8 cellular contexts compared by ENCODE assay signal in the genomic region with DNA sequence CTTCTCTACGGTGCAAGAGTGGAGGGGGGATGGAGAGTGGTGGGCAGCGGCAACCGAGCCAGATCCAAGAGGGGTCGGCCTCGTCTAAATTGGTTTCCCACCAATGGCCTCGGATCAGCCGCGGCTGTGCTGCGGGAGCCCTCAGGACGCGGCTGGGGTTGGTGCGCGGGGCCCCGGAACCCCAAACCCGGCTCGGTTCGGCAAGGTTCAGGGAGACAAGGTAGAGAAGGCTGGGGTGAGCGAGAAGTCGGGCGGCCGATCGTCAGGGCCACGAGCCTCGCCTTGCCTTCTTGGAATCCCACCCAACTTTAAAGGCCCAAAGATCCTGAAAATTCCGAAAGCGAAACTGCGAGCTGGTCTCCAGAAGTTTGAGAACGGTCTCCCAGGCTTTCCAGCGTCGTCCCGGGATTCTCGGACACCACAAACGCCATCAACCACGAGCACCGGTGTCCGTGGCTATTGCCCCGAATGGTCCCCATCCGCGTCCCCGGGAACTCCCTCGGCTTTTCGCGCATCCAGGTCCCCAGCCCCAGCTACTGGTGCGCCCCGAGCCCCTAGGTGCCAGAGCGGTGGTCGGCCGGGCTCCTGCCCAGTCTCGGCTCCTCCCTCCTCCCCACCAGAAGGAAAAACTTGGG. TPM values are rescaled to one million over a fixed set of nuclear protein-coding genes. Genes with fewer than 3 reads are reported as not detected.
A peak's percentile ranks its signal among the peaks of the same experiment; 100 is the strongest.
DNase-seq lines count a peak whose midpoint lies in the region; ATAC-seq and TF ChIP-seq lines count a peak whose summit lies in the region.

No MANE protein-coding gene starts in this region.

- TF ChIP-seq CTCF in fibroblast of villous mesenchyme (IDR thresholded peaks at IDR 0.05; ENCODE audit: insufficient read depth, low read depth, low read length) (no peak), prostate gland (IDR thresholded peaks at IDR 0.05) (no peak)

- peak overlapping the region; percentile 81 for H3K27ac Mint-ChIP-seq in activated CD8-positive, alpha-beta T cell treated with anti-CD3 and anti-CD28 coated beads, Interleukin-2, amount 10 ng/mL, durations not matched to agents 7 days and 5 days

- ATAC-seq in activated CD8-positive, alpha-beta T cell treated with anti-CD3 and anti-CD28 coated beads, Interleukin-2, amount 10 ng/mL, durations not matched to agents 7 days and 5 days: no peak
- ATAC-seq in GM18520 (IDR thresholded peaks at IDR 0.05; ENCODE audit: unreplicated experiment) (no peak), GM18867 (IDR thresholded peaks at IDR 0.05; ENCODE audit: unreplicated experiment) (no peak)

- 29% methylated on average over 40 of the region's 49 CpGs for WGBS in prostate gland

- H3K36me3 ChIP-seq in prostate gland: no peaks in the 10 kb centered on the region

- CTCF ChIA-PET in activated CD8-positive, alpha-beta T cell treated with anti-CD3 and anti-CD28 coated beads, Interleukin-2, amount 10 ng/mL, durations not matched to agents 7 days and 5 days (lab: Charles Lee): interaction anchor here (1.6 to 2.4 kb wide), 3 partner anchors 18 to 24 kb away, joined by 4 to 13 read pairs (median 6); no protein-coding TSS in a partner anchor

- H3K9me3 ChIP-seq in prostate gland: no peaks in the 10 kb centered on the region

- H3K27me3 ChIP-seq in prostate gland (replicated peaks; ENCODE audit: insufficient read depth): no peaks in the 10 kb centered on the region

- peak; percentile 51 for DNase-seq in ELF-1 (ENCODE audit: low read depth, low spot score)
- no peak for DNase-seq in activated CD8-positive, alpha-beta T cell treated with anti-CD3 and anti-CD28 coated beads, Interleukin-2, amount 10 ng/mL, durations not matched to agents 7 days and 5 days
- DNase-seq in fibroblast of villous mesenchyme (ENCODE audit: low read depth): peak; percentile 33
- DNase-seq in prostate gland (ENCODE audit: low spot score): no peak
- DNase-seq in UCSD-AML1 (lab: John Stamatoyannopoulos, UW; ENCODE audit: unreplicated experiment): no peak
- DNase-seq in amniotic stem cell (lab: John Stamatoyannopoulos, UW): no peak

- peaks cover under 1% of the 10 kb centered on the region for H3K4me1 ChIP-seq in prostate gland (replicated peaks)

- peaks cover 59% of the 10 kb centered on the region for H3K4me1 Mint-ChIP-seq in activated CD8-positive, alpha-beta T cell treated with anti-CD3 and anti-CD28 coated beads, Interleukin-2, amount 10 ng/mL, durations not matched to agents 7 days and 5 days (ENCODE audit: low read depth)

- peak overlapping the region; percentile 75 to 90 for H3K27ac ChIP-seq in prostate gland

- H3K4me3 ChIP-seq in fibroblast of villous mesenchyme (ENCODE audit: low read depth, low read length): peak overlapping the region; percentile 65
- peak overlapping the region; percentile 64 to 77 for H3K4me3 ChIP-seq in prostate gland

- H3K9me3 Mint-ChIP-seq in activated CD8-positive, alpha-beta T cell treated with anti-CD3 and anti-CD28 coated beads, Interleukin-2, amount 10 ng/mL, durations not matched to agents 7 days and 5 days (ENCODE audit: insufficient read depth): no peaks in the 10 kb centered on the region

- peaks cover 5% of the 10 kb centered on the region for H3K27me3 Mint-ChIP-seq in activated CD8-positive, alpha-beta T cell treated with anti-CD3 and anti-CD28 coated beads, Interleukin-2, amount 10 ng/mL, durations not matched to agents 7 days and 5 days (ENCODE audit: low read depth)

- no peak for TF ChIP-seq POLR2A in prostate gland (IDR thresholded peaks at IDR 0.05)

- H3K4me3 Mint-ChIP-seq in activated CD8-positive, alpha-beta T cell treated with anti-CD3 and anti-CD28 coated beads, Interleukin-2, amount 10 ng/mL, durations not matched to agents 7 days and 5 days: peak overlapping the region; percentile 98

- intact Hi-C loops in prostate gland (cut with DNase I): loop anchor here (1.0 to 5.0 kb wide), 3 partner anchors 105 to 485 kb away; no protein-coding TSS in a partner anchor

- peaks cover 65% of the 10 kb centered on the region for H3K36me3 Mint-ChIP-seq in activated CD8-positive, alpha-beta T cell treated with anti-CD3 and anti-CD28 coated beads, Interleukin-2, amount 10 ng/mL, durations not matched to agents 7 days and 5 days (ENCODE audit: low read depth)

- POLR2A ChIA-PET in activated CD8-positive, alpha-beta T cell treated with anti-CD3 and anti-CD28 coated beads, Interleukin-2, amount 10 ng/mL, durations not matched to agents 7 days and 5 days (lab: Charles Lee): interaction anchor here (0.7 kb wide), 1 partner anchor 365 kb away, joined by 3 read pairs; no protein-coding TSS in a partner anchor

RNA-seq across cellular contexts. Expression of gene SFMBT2, which starts 3.3 kb away (rescaled TPM):
- 10 to 100 TPM; 63.1 to 63.2 TPM for total RNA-seq in activated CD8-positive, alpha-beta T cell treated with anti-CD3 and anti-CD28 coated beads, Interleukin-2, amount 10 ng/mL, durations not matched to agents 7 days and 5 days
- total RNA-seq in fibroblast of villous mesenchyme (1.7 and 2.6 TPM in 2 replicates), prostate gland (10 to 100 TPM; 12.2 to 18.5 TPM)

Comparison
In these comparisons a context has a peak if more than half of its experiments do, and no peak if none do; other contexts are left out.
1. DNase-seq: peak in ELF-1 (single experiment) and fibroblast of villous mesenchyme (single experiment); none in activated CD8-positive, alpha-beta T cell treated with anti-CD3 and anti-CD28 coated beads, Interleukin-2, amount 10 ng/mL, durations not matched to agents 7 days and 5 days (single experiment), prostate gland (single experiment), UCSD-AML1 (single experiment) and amniotic stem cell (single experiment).